In genomic region chr10:72800741-72801092, GRCh38 we compare ENCODE assay signal across 19 cellular contexts.
DNase-seq lines count a peak whose midpoint lies in the region; ATAC-seq and TF ChIP-seq lines count a peak whose summit lies in the region.
"Had no signal": no experiment of that assay in that cellular context is flagged by ENCODE, and none has a peak within 500 bp of the region (broad histone marks: within the 10 kb centered on the region; RNA-seq: fewer than 3 reads in every experiment).

No MANE protein-coding gene starts in this region.

- H3K36me3 Mint-ChIP-seq in CD4-positive, alpha-beta T cell (ENCODE audit: low read depth): no peaks in the 10 kb centered on the region
- no peaks in the 10 kb centered on the region for H3K36me3 Mint-ChIP-seq in WTC11

- POLR2A ChIA-PET in CD4-positive, alpha-beta T cell (lab: Charles Lee): no interaction called here
- POLR2A ChIA-PET in WTC11 (lab: Charles Lee): interaction anchor here (0.6 kb wide), 1 partner anchor 37 kb away, joined by 5 read pairs; no protein-coding TSS in a partner anchor

- H4K20me1 ChIP-seq in fibroblast of lung (ENCODE audit: control insufficient read depth, extremely low read depth, insufficient read depth, low read length): no peaks in the 10 kb centered on the region

- peak overlapping the region; percentile 32 for H3K27ac Mint-ChIP-seq in CD4-positive, alpha-beta T cell
- H3K27ac Mint-ChIP-seq in WTC11: no peak overlapping the region

- CTCF ChIA-PET in CD4-positive, alpha-beta T cell (lab: Charles Lee): no interaction called here
- CTCF ChIA-PET in WTC11 (lab: Charles Lee): interaction anchor here (0.6 kb wide), 1 partner anchor 10 kb away, joined by 3 read pairs; no protein-coding TSS in a partner anchor

- 0 out of 2 replicates have a peak overlapping the region, but pooled peaks have one; percentile 8 for H3K27ac ChIP-seq in 22Rv1
- H3K27ac ChIP-seq in CD4-positive, alpha-beta T cell (ENCODE audit: low read depth, low read length): no peak overlapping the region
- no peak overlapping the region for H3K27ac ChIP-seq in fibroblast of lung (ENCODE audit: insufficient read depth, low read length)

- no peaks in the 10 kb centered on the region for H3K36me3 ChIP-seq in fibroblast of lung (ENCODE audit: control insufficient read depth, insufficient read depth, low read length)
- H3K36me3 ChIP-seq: MG63 had no signal

- intact Hi-C loops in CD4-positive, alpha-beta T cell (cut with DNase I, micrococcal nuclease): no loop called here

- peaks cover 4% of the 10 kb centered on the region for H3K79me2 ChIP-seq in fibroblast of lung (ENCODE audit: control insufficient read depth, insufficient read depth, low read length)

- H3K27me3 Mint-ChIP-seq in CD4-positive, alpha-beta T cell: no peaks in the 10 kb centered on the region
- H3K27me3 Mint-ChIP-seq in WTC11 (ENCODE audit: low read depth): no peaks in the 10 kb centered on the region
- H3K27me3 Mint-ChIP-seq: CD8-positive, alpha-beta memory T cell had no signal

- peak overlapping the region; percentile 40 for H3K4me2 ChIP-seq in fibroblast of lung (ENCODE audit: extremely low read depth, insufficient read depth, low read length)
- H3K4me2 ChIP-seq: GM23338 had no signal

- no peak overlapping the region for H3K4me3 Mint-ChIP-seq in CD4-positive, alpha-beta T cell
- no peak overlapping the region for H3K4me3 Mint-ChIP-seq in WTC11
- H3K4me3 Mint-ChIP-seq: CD8-positive, alpha-beta memory T cell; GM23338 had no signal

- ATAC-seq in CD4-positive, alpha-beta T cell (ENCODE audit: poor library complexity): no peak
- ATAC-seq in WTC11 (no peak), HG03025 (IDR thresholded peaks at IDR 0.05; ENCODE audit: low FRiP score, unreplicated experiment) (no peak)
- ATAC-seq: GM23338, HCT116, Panc1 had no signal

- H3K9ac ChIP-seq in fibroblast of lung (ENCODE audit: insufficient read depth, low read length): no peak overlapping the region

- no peaks in the 10 kb centered on the region for H3K27me3 ChIP-seq in CD4-positive, alpha-beta T cell (ENCODE audit: control insufficient read depth, insufficient read depth, low read length)
- H3K27me3 ChIP-seq in fibroblast of lung (ENCODE audit: control insufficient read depth, insufficient read depth, low read length): no peaks in the 10 kb centered on the region
- H3K27me3 ChIP-seq: MG63 had no signal

- H2AFZ ChIP-seq in fibroblast of lung (ENCODE audit: low read length): no peak overlapping the region
- H2AFZ ChIP-seq: GM23338 had no signal

- no peak for TF ChIP-seq CTCF in 22Rv1 (IDR thresholded peaks at IDR 0.05)
- no peak for TF ChIP-seq CTCF in CD4-positive, alpha-beta T cell (IDR thresholded peaks at IDR 0.05)
- no peak for TF ChIP-seq CTCF in WTC11 (IDR thresholded peaks at IDR 0.05)
- TF ChIP-seq CTCF in fibroblast of lung (conservative IDR thresholded peaks at IDR 0.05 in 1 of 2, IDR thresholded peaks at IDR 0.05 in 1 of 2; ENCODE audit: low read depth in 1 of 2, low read length in 2 of 2): no peak

- H3K4me1 ChIP-seq in fibroblast of lung (ENCODE audit: control insufficient read depth, extremely low read depth, insufficient read depth, low read length): peaks cover 6% of the 10 kb centered on the region

- H3K9me3 ChIP-seq in CD4-positive, alpha-beta T cell (ENCODE audit: control insufficient read depth, low read length): no peaks in the 10 kb centered on the region
- no peaks in the 10 kb centered on the region for H3K9me3 ChIP-seq in fibroblast of lung (ENCODE audit: control insufficient read depth, insufficient read depth, low read depth, low read length)
- H3K9me3 ChIP-seq: MG63 had no signal

- H3K4me1 Mint-ChIP-seq in CD4-positive, alpha-beta T cell (ENCODE audit: low read depth): peaks cover 27% of the 10 kb centered on the region
- peaks cover 24% of the 10 kb centered on the region for H3K4me1 Mint-ChIP-seq in WTC11

- H3K9me3 Mint-ChIP-seq in CD4-positive, alpha-beta T cell: no peaks in the 10 kb centered on the region
- no peaks in the 10 kb centered on the region for H3K9me3 Mint-ChIP-seq in WTC11
- H3K9me3 Mint-ChIP-seq: CD8-positive, alpha-beta memory T cell; GM23338 had no signal

- DNase-seq in CD4-positive, alpha-beta T cell: no peak
- DNase-seq in WTC11 (ENCODE audit: low spot score): no peak
- DNase-seq in fibroblast of lung (ENCODE audit: low read depth in 2 of 2): no peak
- DNase-seq in middle frontal gyrus (ENCODE audit: extremely low spot score, low spot score): no peak
- DNase-seq in stimulated activated CD4-positive, alpha-beta T cell treated with anti-CD3 and anti-CD28 coated beads, Interleukin-4, amount 100 ng/mL, for 4 hours: no peak
- no peak for DNase-seq in MV-4-11 (lab: John Stamatoyannopoulos, UW)
- DNase-seq: ACHN; AML-193; CD8-positive, alpha-beta memory T cell; DMS79; MG63; NCI-H2081 treated with DMSO at 0.1 percent for 48 hours; NCI-H82; Right ventricle myocardium superior had no signal

- H3K4me3 ChIP-seq in fibroblast of lung (replicated peaks in 1 of 4; ENCODE audit: control extremely low read depth in 1 of 4, insufficient read depth in 1 of 4, low read depth in 3 of 4, low read length in 4 of 4): no peak overlapping the region
- H3K4me3 ChIP-seq: GM23338, MG63 had no signal

TF ChIP-seq in WTC11, 78 proteins besides CTCF, POLR2A, EP300 and RAD21:
- TF ChIP-seq ZNF121 (CRISPR knock-in tag; IDR thresholded peaks at IDR 0.05): peak; percentile 80
- TF ChIP-seq KAT7 (CRISPR knock-in tag; IDR thresholded peaks at IDR 0.05; ENCODE audit: borderline replicate concordance): no peak
